ENCODE assay signal across 1 cellular context in the genomic region with DNA sequence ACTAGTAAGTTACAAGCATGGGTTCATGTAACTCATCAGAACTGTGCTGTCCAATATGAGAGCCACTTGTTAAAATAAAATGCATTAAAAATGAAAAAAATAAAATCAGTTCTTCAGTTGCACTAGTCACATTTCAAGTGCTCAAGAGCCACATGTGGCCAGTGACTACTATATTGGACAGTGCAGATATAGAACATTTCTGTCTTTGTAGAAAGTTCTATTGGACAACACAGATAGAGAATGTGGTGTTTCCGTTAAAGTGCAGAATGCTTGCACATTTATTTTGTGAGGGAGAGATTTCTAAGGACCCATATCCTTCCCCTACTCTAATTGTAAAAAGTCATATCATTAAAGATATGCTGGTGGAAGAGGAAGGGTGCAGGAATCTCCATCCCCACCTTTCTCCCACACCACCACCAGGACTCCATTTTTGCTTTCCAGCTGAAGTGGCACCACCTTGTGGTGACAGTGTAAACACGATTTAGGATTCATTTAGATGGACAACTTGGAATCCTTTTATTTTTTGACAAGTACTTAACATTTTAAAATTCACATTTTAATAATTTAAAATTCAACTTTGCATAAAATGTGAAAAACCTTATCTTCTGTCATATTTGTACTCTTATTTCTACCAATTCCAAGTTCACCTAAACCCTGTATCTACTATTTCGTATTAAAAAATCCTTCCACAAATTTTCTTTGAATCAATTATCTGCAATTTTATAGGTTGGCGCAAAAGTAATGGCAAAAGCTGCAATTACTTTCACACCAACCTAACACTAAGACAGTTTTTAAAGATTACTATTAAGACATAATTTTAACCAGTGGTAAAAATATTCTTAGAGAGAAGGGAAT.
TF ChIP-seq lines count a peak whose summit lies in the region.

No MANE protein-coding gene starts in this region.

TF ChIP-seq in K562, 482 proteins besides CTCF, POLR2A, EP300 and RAD21 (continued from another document):
- no peak for TF ChIP-seq ZNF41 (CRISPR knock-in tag; conservative IDR thresholded peaks at IDR 0.05)
- no peak for TF ChIP-seq ZNF584 (CRISPR knock-in tag; IDR thresholded peaks at IDR 0.05; ENCODE audit: low read depth)
- no peak for TF ChIP-seq JUNB (CRISPR knock-in tag; conservative IDR thresholded peaks at IDR 0.05)
- peak; percentile 31 for TF ChIP-seq ZFP36 (IDR thresholded peaks at IDR 0.05; ENCODE audit: low read depth, low read length, partially characterized antibody)
- TF ChIP-seq NBN (IDR thresholded peaks at IDR 0.05; ENCODE audit: low read depth) = no peak
- TF ChIP-seq, protein P1, sequence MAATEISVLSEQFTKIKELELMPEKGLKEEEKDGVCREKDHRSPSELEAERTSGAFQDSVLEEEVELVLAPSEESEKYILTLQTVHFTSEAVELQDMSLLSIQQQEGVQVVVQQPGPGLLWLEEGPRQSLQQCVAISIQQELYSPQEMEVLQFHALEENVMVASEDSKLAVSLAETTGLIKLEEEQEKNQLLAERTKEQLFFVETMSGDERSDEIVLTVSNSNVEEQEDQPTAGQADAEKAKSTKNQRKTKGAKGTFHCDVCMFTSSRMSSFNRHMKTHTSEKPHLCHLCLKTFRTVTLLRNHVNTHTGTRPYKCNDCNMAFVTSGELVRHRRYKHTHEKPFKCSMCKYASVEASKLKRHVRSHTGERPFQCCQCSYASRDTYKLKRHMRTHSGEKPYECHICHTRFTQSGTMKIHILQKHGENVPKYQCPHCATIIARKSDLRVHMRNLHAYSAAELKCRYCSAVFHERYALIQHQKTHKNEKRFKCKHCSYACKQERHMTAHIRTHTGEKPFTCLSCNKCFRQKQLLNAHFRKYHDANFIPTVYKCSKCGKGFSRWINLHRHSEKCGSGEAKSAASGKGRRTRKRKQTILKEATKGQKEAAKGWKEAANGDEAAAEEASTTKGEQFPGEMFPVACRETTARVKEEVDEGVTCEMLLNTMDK (IDR thresholded peaks at IDR 0.05; ENCODE audit: borderline replicate concordance, insufficient read depth, low read depth, low read length, poor library complexity, severe bottlenecking) = peak; percentile 32
- no peak for TF ChIP-seq LCOR (CRISPR knock-in tag; IDR thresholded peaks at IDR 0.05)
- TF ChIP-seq, protein P2, sequence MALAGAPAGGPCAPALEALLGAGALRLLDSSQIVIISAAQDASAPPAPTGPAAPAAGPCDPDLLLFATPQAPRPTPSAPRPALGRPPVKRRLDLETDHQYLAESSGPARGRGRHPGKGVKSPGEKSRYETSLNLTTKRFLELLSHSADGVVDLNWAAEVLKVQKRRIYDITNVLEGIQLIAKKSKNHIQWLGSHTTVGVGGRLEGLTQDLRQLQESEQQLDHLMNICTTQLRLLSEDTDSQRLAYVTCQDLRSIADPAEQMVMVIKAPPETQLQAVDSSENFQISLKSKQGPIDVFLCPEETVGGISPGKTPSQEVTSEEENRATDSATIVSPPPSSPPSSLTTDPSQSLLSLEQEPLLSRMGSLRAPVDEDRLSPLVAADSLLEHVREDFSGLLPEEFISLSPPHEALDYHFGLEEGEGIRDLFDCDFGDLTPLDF (CRISPR knock-in tag; IDR thresholded peaks at IDR 0.05) = no peak
- TF ChIP-seq, protein P3, sequence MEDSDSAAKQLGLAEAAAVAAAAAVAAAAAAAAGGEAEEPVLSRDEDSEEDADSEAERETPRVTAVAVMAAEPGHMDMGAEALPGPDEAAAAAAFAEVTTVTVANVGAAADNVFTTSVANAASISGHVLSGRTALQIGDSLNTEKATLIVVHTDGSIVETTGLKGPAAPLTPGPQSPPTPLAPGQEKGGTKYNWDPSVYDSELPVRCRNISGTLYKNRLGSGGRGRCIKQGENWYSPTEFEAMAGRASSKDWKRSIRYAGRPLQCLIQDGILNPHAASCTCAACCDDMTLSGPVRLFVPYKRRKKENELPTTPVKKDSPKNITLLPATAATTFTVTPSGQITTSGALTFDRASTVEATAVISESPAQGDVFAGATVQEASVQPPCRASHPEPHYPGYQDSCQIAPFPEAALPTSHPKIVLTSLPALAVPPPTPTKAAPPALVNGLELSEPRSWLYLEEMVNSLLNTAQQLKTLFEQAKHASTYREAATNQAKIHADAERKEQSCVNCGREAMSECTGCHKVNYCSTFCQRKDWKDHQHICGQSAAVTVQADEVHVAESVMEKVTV (CRISPR knock-in tag; IDR thresholded peaks at IDR 0.05) = peak; percentile 71
- no peak for TF ChIP-seq NFXL1 (CRISPR knock-in tag; IDR thresholded peaks at IDR 0.05)
- TF ChIP-seq MCM3 (IDR thresholded peaks at IDR 0.05) = no peak
- TF ChIP-seq CBFA2T3 (IDR thresholded peaks at IDR 0.05) = no peak
- 0 out of 2 replicates have a peak, but pooled peaks have one; percentile 9 for TF ChIP-seq RB1 (IDR thresholded peaks at IDR 0.05; ENCODE audit: low read depth)
- TF ChIP-seq RAD51 (IDR thresholded peaks at IDR 0.05; ENCODE audit: borderline replicate concordance, low read depth) = no peak
- TF ChIP-seq SMC3 (conservative IDR thresholded peaks at IDR 0.05; ENCODE audit: insufficient read depth, low read depth, low read length) = peak; percentile 63
- TF ChIP-seq YY1 (IDR thresholded peaks at IDR 0.05; ENCODE audit: borderline replicate concordance in 1 of 3, control insufficient read depth in 1 of 3, extremely low read depth in 1 of 3, insufficient read depth in 3 of 3, insufficient read length in 1 of 3, insufficient replicate concordance in 2 of 3, low read depth in 1 of 3, low read length in 2 of 3) = peak in 1 of 3 experiments; percentile 70
- no peak for TF ChIP-seq PML (IDR thresholded peaks at IDR 0.05; ENCODE audit: low read length)
- no peak for TF ChIP-seq POLR2AphosphoS5 (IDR thresholded peaks at IDR 0.05; ENCODE audit: control insufficient read depth, insufficient read depth, low read depth, low read length)
TF ChIP-seq in K562: peak in this region for 8.
